ENCODE assay signal across 21 cellular contexts in the genomic region with DNA sequence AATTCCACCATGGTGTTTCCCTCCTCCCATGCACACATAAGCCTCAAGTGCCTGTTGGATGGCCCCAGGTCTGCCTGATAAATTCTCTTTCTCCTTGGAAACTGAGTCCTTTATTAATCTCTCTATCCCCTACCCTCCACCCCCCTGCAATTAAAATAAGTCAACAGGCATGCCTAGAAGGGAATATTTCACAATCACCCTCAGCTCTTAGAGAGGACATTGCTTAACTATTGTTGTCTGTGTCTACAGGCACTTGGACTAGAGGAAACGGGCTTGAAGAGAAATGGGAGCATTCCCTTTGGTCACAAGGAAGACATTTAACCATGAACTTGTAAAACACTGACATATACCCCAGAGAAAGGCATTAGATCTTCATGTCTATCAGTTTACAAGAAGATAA. TPM values are rescaled to one million over a fixed set of nuclear protein-coding genes. Genes with fewer than 3 reads are reported as not detected.
DNase-seq lines count a peak whose midpoint lies in the region; ATAC-seq, FAIRE-seq and TF ChIP-seq lines count a peak whose summit lies in the region.
"Had no signal": no experiment of that assay in that cellular context is flagged by ENCODE, and none has a peak within 500 bp of the region (broad histone marks: within the 10 kb centered on the region; RNA-seq: fewer than 3 reads in every experiment).

No MANE protein-coding gene starts in this region.

- CTCF ChIA-PET in HepG2 (lab: Yijun Ruan, JAX; ENCODE audit: low intra/inter-chr PET ratio, low total read pairs): no interaction called here

- no peaks in the 10 kb centered on the region for H3K79me2 ChIP-seq in HepG2 (ENCODE audit: insufficient read depth, low read length)

- TF ChIP-seq CTCF in HepG2 (CRISPR knock-in tag; IDR thresholded peaks at IDR 0.05) (no peak), right lobe of liver (IDR thresholded peaks at IDR 0.05) (no peak), CD14-positive monocyte (IDR thresholded peaks at IDR 0.05) (no peak), GM10266 (IDR thresholded peaks at IDR 0.05; ENCODE audit: control insufficient read depth, insufficient read depth, low read depth, missing control alignments) (no peak)

- TF ChIP-seq EP300 in HepG2 (IDR thresholded peaks at IDR 0.05; ENCODE audit: low read depth in 2 of 2, low read length in 2 of 2) (no peak), HepG2 (CRISPR knock-in tag; IDR thresholded peaks at IDR 0.05; ENCODE audit: borderline replicate concordance) (no peak)

- peaks cover 0 to 9% (median 2%) of the 10 kb centered on the region in 3 donors for H3K27me3 Mint-ChIP-seq in CD14-positive monocyte (ENCODE audit: low read depth in 3 of 3)

- H3K4me3 ChIP-seq in HepG2 (replicated peaks in 1 of 3; ENCODE audit: insufficient read depth in 1 of 3, low read depth in 2 of 3, low read length in 3 of 3) (no peak overlapping the region), right lobe of liver (no peak overlapping the region)
- H3K4me3 ChIP-seq: K562, SJSA1 had no signal

- no peak for ATAC-seq in HepG2
- no peak for ATAC-seq in right lobe of liver
- no peak for ATAC-seq in HG03521 (IDR thresholded peaks at IDR 0.05; ENCODE audit: unreplicated experiment)
- ATAC-seq in GM21360 (IDR thresholded peaks at IDR 0.05; ENCODE audit: unreplicated experiment): no peak
- ATAC-seq: K562 had no signal

- H3K27me3 ChIP-seq in HepG2 (ENCODE audit: control insufficient read depth in 1 of 2, insufficient read depth in 2 of 2, low read length in 2 of 2): no peaks in the 10 kb centered on the region
- H3K27me3 ChIP-seq in right lobe of liver: no peaks in the 10 kb centered on the region
- H3K27me3 ChIP-seq: SJSA1 had no signal

- H3K36me3 Mint-ChIP-seq in CD14-positive monocyte: no peaks in the 10 kb centered on the region

- FAIRE-seq in HepG2 (lab: Jason Lieb, UNC): no peak
- FAIRE-seq: HTR-8/SVneo, K562 had no signal

- no TSS peak for BruUV-seq in HepG2 (replicated peaks; lab: Mats Ljungman, UMichigan)

- no peak overlapping the region for H3K4me3 Mint-ChIP-seq in CD14-positive monocyte

- no peaks in the 10 kb centered on the region for H3K36me3 ChIP-seq in HepG2 (replicated peaks in 1 of 2; ENCODE audit: control insufficient read depth in 1 of 2, insufficient read depth in 2 of 2, low read length in 2 of 2)
- H3K36me3 ChIP-seq in right lobe of liver: no peaks in the 10 kb centered on the region
- H3K36me3 ChIP-seq: SJSA1 had no signal

- H3K4me1 ChIP-seq in HepG2 (ENCODE audit: insufficient read depth, low read length) (no peaks in the 10 kb centered on the region), right lobe of liver (no peaks in the 10 kb centered on the region)
- H3K4me1 ChIP-seq: SJSA1 had no signal

- no peak for TF ChIP-seq POLR2A in HepG2 (IDR thresholded peaks at IDR 0.05; ENCODE audit: insufficient read depth in 1 of 2, low read depth in 2 of 2, low read length in 2 of 2)
- TF ChIP-seq POLR2A in right lobe of liver (IDR thresholded peaks at IDR 0.05): no peak

- H3K9ac ChIP-seq in HepG2 (ENCODE audit: insufficient read depth, low read depth, low read length): no peak overlapping the region

- no peak overlapping the region for H3K4me2 ChIP-seq in HepG2 (ENCODE audit: low read depth, low read length)

- no peaks in the 10 kb centered on the region for H3K9me3 ChIP-seq in HepG2 (ENCODE audit: low read length)
- no peaks in the 10 kb centered on the region for H3K9me3 ChIP-seq in right lobe of liver

- H3K27ac ChIP-seq in HepG2 (ENCODE audit: extremely low read length, insufficient read depth, low read length) (no peak overlapping the region), right lobe of liver (no peak overlapping the region)
- H3K27ac ChIP-seq: SJSA1 had no signal

- peaks cover 8% of the 10 kb centered on the region for H3K4me1 Mint-ChIP-seq in CD14-positive monocyte

- H3K27ac Mint-ChIP-seq in CD14-positive monocyte: peak overlapping the region in 1 of 7 donors; percentile 31

- no peak overlapping the region for H2AFZ ChIP-seq in HepG2 (ENCODE audit: low read length)

- intact Hi-C loops in HepG2 (cut with micrococcal nuclease; ENCODE audit: unreplicated experiment): no loop called here
- intact Hi-C loops in right lobe of liver (cut with DNase I): no loop called here
- intact Hi-C loops in CD14-positive monocyte (cut with micrococcal nuclease): no loop called here

- H3K9me3 Mint-ChIP-seq in CD14-positive monocyte: peaks cover 0 to 20% (median 10%) of the 10 kb centered on the region in 7 donors

- in situ Hi-C loops in HepG2 (cut with HindIII; ENCODE audit: extremely low pct_ligation_motif_present, low pct_unique_long_range_greater_than_20kb): no loop called here

- H4K20me1 ChIP-seq in HepG2 (ENCODE audit: insufficient read depth, low read length): no peaks in the 10 kb centered on the region

- DNase-seq in HepG2 (ENCODE audit: low spot score): no peak
- no peak for DNase-seq in right lobe of liver
- DNase-seq in SIG-M5 treated with dmso at 0.1 percent for 504 hours (lab: John Stamatoyannopoulos, UW; ENCODE audit: unreplicated experiment): peak; percentile 71
- peak; percentile 10 for DNase-seq in foreskin melanocyte
- no peak for DNase-seq in CD14-positive monocyte (ENCODE audit: low spot score)
- no peak for DNase-seq in GM10266 (ENCODE audit: extremely low spot score)
- DNase-seq: 8988T, C1 segment of cervical spinal cord, COR-L47, DMS153, EL, HCEC 1CT, NCI-H2029, NCI-H510A treated with DMSO at 0.1 percent for 48 hours, RPMI8226 had no signal

- WGBS in HepG2 (ENCODE audit: low lambda C conversion rate): 0% methylated on average over 1 of the region's 1 CpG
- 20% methylated on average over 1 of the region's 1 CpG for WGBS in right lobe of liver (ENCODE audit: insufficient coverage, low coverage, low lambda C conversion rate, missing lambda C conversion rate)

- no peak for TF ChIP-seq RAD21 in HepG2 (CRISPR knock-in tag; IDR thresholded peaks at IDR 0.05)

- POLR2A ChIA-PET in HepG2 (lab: Yijun Ruan, JAX): no interaction called here

RNA-seq across cellular contexts. Expression of gene RCVRN, which starts 39.5 kb away (rescaled TPM):
- total RNA-seq in HepG2 (2016; rRNA removed; fragmentation: Illumina TruSeq; extraction: Trizol): not detected in 2 replicates
- total RNA-seq in HepG2 (2016; cell fraction: cytosol; rRNA removed; fragmentation: Illumina TruSeq; extraction: Trizol; ENCODE audit: low read depth): not detected in 2 replicates
- not detected in 2 replicates for total RNA-seq in HepG2 (2016; cell fraction: insoluble cytoplasmic fraction; rRNA removed; fragmentation: Illumina TruSeq; extraction: Trizol)
- total RNA-seq in HepG2 (2016; cell fraction: membrane; rRNA removed; fragmentation: Illumina TruSeq; extraction: Trizol): not detected in 2 replicates
- total RNA-seq in HepG2 (2016; cell fraction: nucleus; rRNA removed; fragmentation: Illumina TruSeq; extraction: Trizol): not detected in 2 replicates
- not detected in 2 replicates for polyA plus RNA-seq in HepG2 (2011; rRNA removed)
- polyA plus RNA-seq in HepG2 (2011; cell fraction: cytosol; rRNA removed): not detected in 2 replicates
- polyA plus RNA-seq in HepG2 (2011; cell fraction: nucleus; rRNA removed): not detected in 2 replicates
- not detected in 2 replicates for polyA plus RNA-seq in HepG2 (2012)
- polyA plus RNA-seq in HepG2 (2016; cell fraction: cytosol; fragmentation: Illumina TruSeq; extraction: Trizol; ENCODE audit: low read depth): not detected in 2 replicates
- polyA plus RNA-seq in HepG2 (2016; cell fraction: insoluble cytoplasmic fraction; fragmentation: Illumina TruSeq; extraction: Trizol; ENCODE audit: low read depth): not detected in 2 replicates
- not detected in 2 replicates for polyA plus RNA-seq in HepG2 (2016; cell fraction: membrane; fragmentation: Illumina TruSeq; extraction: Trizol; ENCODE audit: low read depth)
- not detected in 2 replicates for polyA plus RNA-seq in HepG2 (2016; cell fraction: nucleus; fragmentation: Illumina TruSeq; extraction: Trizol; ENCODE audit: insufficient read depth, low read depth)
- polyA minus RNA-seq in HepG2 (2011; rRNA and poly(A)+ RNA removed; ENCODE audit: low replicate concordance): 0.12 TPM in 1 of 2 replicates, not detected in the other
- not detected in 2 replicates for polyA minus RNA-seq in HepG2 (2011; cell fraction: cytosol; rRNA and poly(A)+ RNA removed)
- not detected in 2 replicates for polyA minus RNA-seq in HepG2 (2011; cell fraction: nucleus; rRNA and poly(A)+ RNA removed)
- total RNA-seq in right lobe of liver: not detected
- not detected for polyA plus RNA-seq in CD14-positive monocyte
- total RNA-seq: K562, OCI-LY7 had no signal
- polyA plus RNA-seq: K562 had no signal

RNA-seq across cellular contexts. Expression of gene GLP2R, which starts 39.9 kb away (rescaled TPM):
- total RNA-seq in HepG2 (2016; rRNA removed; fragmentation: Illumina TruSeq; extraction: Trizol) (1.4 and 1.9 TPM in 2 replicates), right lobe of liver (1 to 10 TPM in 1 of 6 experiments, under 1 TPM in 5; 0.12 to 2.4 (median 0.63) TPM)
- total RNA-seq in HepG2 (2016; cell fraction: cytosol; rRNA removed; fragmentation: Illumina TruSeq; extraction: Trizol; ENCODE audit: low read depth): 0.35 and 0.51 TPM in 2 replicates
- 2.0 and 2.3 TPM in 2 replicates for total RNA-seq in HepG2 (2016; cell fraction: insoluble cytoplasmic fraction; rRNA removed; fragmentation: Illumina TruSeq; extraction: Trizol)
- total RNA-seq in HepG2 (2016; cell fraction: membrane; rRNA removed; fragmentation: Illumina TruSeq; extraction: Trizol): 0.76 and 1.8 TPM in 2 replicates
- 0.97 and 2.6 TPM in 2 replicates for total RNA-seq in HepG2 (2016; cell fraction: nucleus; rRNA removed; fragmentation: Illumina TruSeq; extraction: Trizol)
- polyA plus RNA-seq in HepG2 (2011; rRNA removed) (0.21 and 0.65 TPM in 2 replicates), CD14-positive monocyte (not detected)
- 0.36 and 0.62 TPM in 2 replicates for polyA plus RNA-seq in HepG2 (2011; cell fraction: cytosol; rRNA removed)
- 0.14 and 0.48 TPM in 2 replicates for polyA plus RNA-seq in HepG2 (2011; cell fraction: nucleus; rRNA removed)
- polyA plus RNA-seq in HepG2 (2012): 0.12 and 1.0 TPM in 2 replicates
- 0.17 and 0.26 TPM in 2 replicates for polyA plus RNA-seq in HepG2 (2016; cell fraction: cytosol; fragmentation: Illumina TruSeq; extraction: Trizol; ENCODE audit: low read depth)
- 1.7 and 1.8 TPM in 2 replicates for polyA plus RNA-seq in HepG2 (2016; cell fraction: insoluble cytoplasmic fraction; fragmentation: Illumina TruSeq; extraction: Trizol; ENCODE audit: low read depth)
- polyA plus RNA-seq in HepG2 (2016; cell fraction: membrane; fragmentation: Illumina TruSeq; extraction: Trizol; ENCODE audit: low read depth): 0.53 and 0.62 TPM in 2 replicates
- polyA plus RNA-seq in HepG2 (2016; cell fraction: nucleus; fragmentation: Illumina TruSeq; extraction: Trizol; ENCODE audit: insufficient read depth, low read depth): 0.96 and 1.2 TPM in 2 replicates
- 5.2 and 791 TPM in 2 replicates for polyA minus RNA-seq in HepG2 (2011; rRNA and poly(A)+ RNA removed; ENCODE audit: low replicate concordance)
- 0.26 and 0.49 TPM in 2 replicates for polyA minus RNA-seq in HepG2 (2011; cell fraction: cytosol; rRNA and poly(A)+ RNA removed)
- polyA minus RNA-seq in HepG2 (2011; cell fraction: nucleus; rRNA and poly(A)+ RNA removed): 0.75 and 2.2 TPM in 2 replicates
- total RNA-seq: K562, OCI-LY7 had no signal
- polyA plus RNA-seq: K562 had no signal

RNA-seq across cellular contexts. Expression of gene GSG1L2, which starts 43.7 kb away (rescaled TPM):
- total RNA-seq in HepG2 (2016; rRNA removed; fragmentation: Illumina TruSeq; extraction: Trizol) (not detected in 2 replicates), right lobe of liver (not detected)
- total RNA-seq in HepG2 (2016; cell fraction: cytosol; rRNA removed; fragmentation: Illumina TruSeq; extraction: Trizol; ENCODE audit: low read depth): not detected in 2 replicates
- not detected in 2 replicates for total RNA-seq in HepG2 (2016; cell fraction: insoluble cytoplasmic fraction; rRNA removed; fragmentation: Illumina TruSeq; extraction: Trizol)
- not detected in 2 replicates for total RNA-seq in HepG2 (2016; cell fraction: membrane; rRNA removed; fragmentation: Illumina TruSeq; extraction: Trizol)
- not detected in 2 replicates for total RNA-seq in HepG2 (2016; cell fraction: nucleus; rRNA removed; fragmentation: Illumina TruSeq; extraction: Trizol)
- polyA plus RNA-seq in HepG2 (2011; rRNA removed) (not detected in 2 replicates), CD14-positive monocyte (not detected)
- polyA plus RNA-seq in HepG2 (2011; cell fraction: cytosol; rRNA removed): not detected in 2 replicates
- not detected in 2 replicates for polyA plus RNA-seq in HepG2 (2011; cell fraction: nucleus; rRNA removed)
- not detected in 2 replicates for polyA plus RNA-seq in HepG2 (2012)
- polyA plus RNA-seq in HepG2 (2016; cell fraction: cytosol; fragmentation: Illumina TruSeq; extraction: Trizol; ENCODE audit: low read depth): not detected in 2 replicates
- not detected in 2 replicates for polyA plus RNA-seq in HepG2 (2016; cell fraction: insoluble cytoplasmic fraction; fragmentation: Illumina TruSeq; extraction: Trizol; ENCODE audit: low read depth)
- polyA plus RNA-seq in HepG2 (2016; cell fraction: membrane; fragmentation: Illumina TruSeq; extraction: Trizol; ENCODE audit: low read depth): not detected in 2 replicates
- polyA plus RNA-seq in HepG2 (2016; cell fraction: nucleus; fragmentation: Illumina TruSeq; extraction: Trizol; ENCODE audit: insufficient read depth, low read depth): not detected in 2 replicates
- 1.4 TPM in 1 of 2 replicates, not detected in the other for polyA minus RNA-seq in HepG2 (2011; rRNA and poly(A)+ RNA removed; ENCODE audit: low replicate concordance)
- polyA minus RNA-seq in HepG2 (2011; cell fraction: cytosol; rRNA and poly(A)+ RNA removed): not detected in 2 replicates
- not detected in 2 replicates for polyA minus RNA-seq in HepG2 (2011; cell fraction: nucleus; rRNA and poly(A)+ RNA removed)
- total RNA-seq: K562, OCI-LY7, SJSA1 had no signal
- polyA plus RNA-seq: K562 had no signal

Comparison
In these comparisons a context has a peak if more than half of its experiments do, and no peak if none do; other contexts are left out.
1. DNase-seq: peak in SIG-M5 treated with dmso at 0.1 percent for 504 hours (single experiment) and foreskin melanocyte (single experiment); none in HepG2 (single experiment), right lobe of liver (0 of 3), CD14-positive monocyte (single experiment) and GM10266 (single experiment).